Comparison of ENCODE assay signal across 17 cellular contexts in the genomic region with DNA sequence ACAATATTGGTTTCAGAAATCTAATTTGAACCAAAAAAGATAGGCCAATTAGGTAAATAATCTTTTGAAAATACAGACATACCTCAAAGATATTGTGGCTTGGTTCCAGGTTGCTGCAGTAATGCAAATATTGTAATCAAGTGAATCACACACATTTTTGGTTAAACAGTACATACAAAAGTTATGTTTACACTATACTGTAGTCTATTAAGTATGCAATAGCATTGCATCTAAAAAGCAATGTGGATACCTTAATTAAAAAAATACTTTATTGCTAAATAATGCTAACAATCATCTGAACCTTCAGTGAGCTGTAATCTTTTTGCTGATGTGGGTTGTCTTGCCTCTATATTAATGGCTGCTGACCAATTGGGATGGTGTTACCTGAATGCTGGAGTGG.
DNase-seq lines count a peak whose midpoint lies in the region; ATAC-seq and TF ChIP-seq lines count a peak whose summit lies in the region.
"Had no signal": no experiment of that assay in that cellular context is flagged by ENCODE, and none has a peak within 500 bp of the region (broad histone marks: within the 10 kb centered on the region; RNA-seq: fewer than 3 reads in every experiment).

No MANE protein-coding gene starts in this region.

- no peaks in the 10 kb centered on the region for H3K36me3 ChIP-seq in RWPE2 (ENCODE audit: low read depth)

- no peak overlapping the region for H3K4me3 Mint-ChIP-seq in activated CD4-positive, alpha-beta T cell treated with anti-CD3 and anti-CD28 coated beads for 36 hours
- H3K4me3 Mint-ChIP-seq: CD4-positive, alpha-beta memory T cell; H9 had no signal

- H3K27me3 ChIP-seq in RWPE2 (ENCODE audit: insufficient read depth, poor library complexity, severe bottlenecking) (no peaks in the 10 kb centered on the region), dorsolateral prefrontal cortex (no peaks in the 10 kb centered on the region)

- H3K27me3 Mint-ChIP-seq in activated CD4-positive, alpha-beta T cell treated with anti-CD3 and anti-CD28 coated beads for 36 hours = peaks cover 5% of the 10 kb centered on the region

- peak; percentile 78 for ATAC-seq in RWPE2 (ENCODE audit: low read depth)
- no peak for ATAC-seq in activated CD4-positive, alpha-beta T cell treated with anti-CD3 and anti-CD28 coated beads for 36 hours

- intact Hi-C loops in dorsolateral prefrontal cortex (cut with DNase I) = no loop called here
- intact Hi-C loops in activated CD4-positive, alpha-beta T cell treated with anti-CD3 and anti-CD28 coated beads for 36 hours (cut with DNase I, micrococcal nuclease) = no loop called here

- DNase-seq in ELR (ENCODE audit: low read depth) (peak; percentile 44), RWPE2 (ENCODE audit: low spot score) (no peak), epithelial cell of prostate (ENCODE audit: low read depth, low spot score) (no peak), dorsolateral prefrontal cortex (no peak), coronary artery (ENCODE audit: low spot score) (no peak)
- DNase-seq in activated CD4-positive, alpha-beta T cell treated with anti-CD3 and anti-CD28 coated beads for 36 hours = no peak
- no peak for DNase-seq in stimulated activated CD4-positive, alpha-beta T cell treated with anti-CD3 and anti-CD28 coated beads, Interleukin-4, amount 100 ng/mL, for 4 hours
- DNase-seq: CD4-positive, alpha-beta memory T cell; H9; NCI-H1417 treated with DMSO at 0.1 percent for 48 hours; NCI-H1930; NCI-H2171; NCI-H446 treated with DMSO at 0.1 percent for 48 hours; NCI-H748 treated with DMSO at 0.1 percent for 48 hours; OCI-M1; Right ventricle myocardium superior; SK-N-SH had no signal

- POLR2A ChIA-PET in activated CD4-positive, alpha-beta T cell treated with anti-CD3 and anti-CD28 coated beads for 36 hours (lab: Charles Lee) = no interaction called here

- TF ChIP-seq CTCF in RWPE2 (IDR thresholded peaks at IDR 0.05; ENCODE audit: poor library complexity, severe bottlenecking) = no peak
- no peak for TF ChIP-seq CTCF in dorsolateral prefrontal cortex (IDR thresholded peaks at IDR 0.05 in 54 of 56, conservative IDR thresholded peaks at IDR 0.05 in 2 of 56; ENCODE audit: low read depth in 1 of 56, partially characterized antibody in 56 of 56)
- TF ChIP-seq CTCF in coronary artery (IDR thresholded peaks at IDR 0.05) = no peak

- H3K27ac Mint-ChIP-seq in activated CD4-positive, alpha-beta T cell treated with anti-CD3 and anti-CD28 coated beads for 36 hours = no peak overlapping the region
- H3K27ac Mint-ChIP-seq: CD4-positive, alpha-beta memory T cell; H9 had no signal

- H3K9me3 ChIP-seq in RWPE2 (ENCODE audit: severe bottlenecking) = no peaks in the 10 kb centered on the region
- H3K9me3 ChIP-seq: SK-N-SH had no signal

- H3K4me3 ChIP-seq in RWPE2 (ENCODE audit: severe bottlenecking) (no peak overlapping the region), dorsolateral prefrontal cortex (no peak overlapping the region), coronary artery (no peak overlapping the region)

- H3K36me3 Mint-ChIP-seq in activated CD4-positive, alpha-beta T cell treated with anti-CD3 and anti-CD28 coated beads for 36 hours (ENCODE audit: low read depth) = no peaks in the 10 kb centered on the region
- H3K36me3 Mint-ChIP-seq: CD4-positive, alpha-beta memory T cell had no signal

- H3K9me3 Mint-ChIP-seq in activated CD4-positive, alpha-beta T cell treated with anti-CD3 and anti-CD28 coated beads for 36 hours (ENCODE audit: low read depth) = no peaks in the 10 kb centered on the region

- H3K4me1 ChIP-seq in RWPE2 (ENCODE audit: insufficient read depth, poor library complexity, severe bottlenecking) = peaks cover 28% of the 10 kb centered on the region

- H3K27ac ChIP-seq in RWPE2 (ENCODE audit: poor library complexity, severe bottlenecking) (peak overlapping the region; percentile 70), epithelial cell of prostate (peak overlapping the region; percentile 58), dorsolateral prefrontal cortex (no peak overlapping the region), coronary artery (no peak overlapping the region)

- CTCF ChIA-PET in activated CD4-positive, alpha-beta T cell treated with anti-CD3 and anti-CD28 coated beads for 36 hours (lab: Charles Lee) = interaction anchor here (1.2 kb wide), 1 partner anchor 15 kb away, joined by 3 read pairs; no protein-coding TSS in a partner anchor

- H3K4me1 Mint-ChIP-seq in activated CD4-positive, alpha-beta T cell treated with anti-CD3 and anti-CD28 coated beads for 36 hours = no peaks in the 10 kb centered on the region

Comparison
In these comparisons a context has a peak if more than half of its experiments do, and no peak if none do; other contexts are left out.
1. H3K27ac ChIP-seq: peak in RWPE2 (single experiment) and epithelial cell of prostate (single experiment); none in dorsolateral prefrontal cortex (0 of 59) and coronary artery (0 of 2).